ENCODE assay signal across 14 cellular contexts in the genomic region with DNA sequence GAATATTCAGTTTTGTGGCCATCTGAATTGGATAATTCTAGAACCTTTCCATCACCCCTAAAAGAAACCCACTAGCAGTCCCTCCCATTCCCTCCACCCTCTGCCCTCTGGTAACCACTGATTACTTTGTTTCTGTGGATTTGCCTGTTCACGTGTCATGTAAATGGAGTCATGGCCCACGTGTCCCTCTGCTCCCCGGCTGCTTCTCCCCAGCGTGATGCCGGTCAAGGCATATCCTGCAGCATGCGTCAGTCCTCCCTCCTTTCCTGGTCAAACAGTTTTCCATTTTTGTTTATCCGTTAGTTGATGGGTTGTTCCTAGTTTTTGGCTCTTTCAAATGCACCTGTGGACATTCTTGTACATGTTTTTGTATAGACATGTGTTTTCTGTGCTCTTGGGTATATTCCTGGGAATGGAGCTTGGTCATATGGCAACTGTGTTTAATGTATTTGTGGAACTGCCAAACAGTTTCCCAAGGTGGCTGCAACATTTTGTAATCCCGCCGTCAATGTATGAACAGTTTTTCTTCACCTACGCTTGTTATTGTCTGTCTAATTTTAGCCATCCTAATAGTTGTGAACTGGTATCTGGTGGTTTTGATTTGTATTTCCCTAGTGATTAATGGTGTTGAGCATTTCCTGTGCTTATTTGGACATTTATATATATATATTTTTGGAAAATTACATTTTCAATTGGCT.
"Had no signal": no experiment of that assay in that cellular context is flagged by ENCODE, and none has a peak within 500 bp of the region (broad histone marks: within the 10 kb centered on the region; RNA-seq: fewer than 3 reads in every experiment).

No MANE protein-coding gene starts in this region.

- H3K27me3 ChIP-seq: body of pancreas, stomach had no signal

- H3K36me3 ChIP-seq: stomach, thoracic aorta had no signal

- H3K9me3 ChIP-seq: body of pancreas, thoracic aorta had no signal

- H3K27ac ChIP-seq: body of pancreas, stomach, thoracic aorta had no signal

- ATAC-seq: activated CD8-positive, alpha-beta memory T cell treated with anti-CD3 and anti-CD28 coated beads, Interleukin-2, amount 10 ng/mL, durations not matched to agents 7 days and 5 days; body of pancreas; esophagus mucosa; natural killer cell treated with Interleukin-12 subunit alpha and Interleukin-12 subunit beta and Interleukin-15 and Interleukin-18, amount 100 ng/mL, for 72 hours had no signal

- H3K4me3 ChIP-seq: body of pancreas, stomach, thoracic aorta had no signal

- DNase-seq: activated CD8-positive, alpha-beta memory T cell treated with anti-CD3 and anti-CD28 coated beads, Interleukin-2, amount 10 ng/mL, durations not matched to agents 7 days and 5 days; activated gamma-delta T cell treated with Interleukin-2 at 50 U/mL for 16 hours; activated T-cell treated with anti-CD3 and anti-CD28 coated beads, Interleukin-2, amount 50 U/mL, for 48 hours; body of pancreas; mammary epithelial cell; stimulated activated CD4-positive, alpha-beta T cell treated with anti-CD3 and anti-CD28 coated beads, Interleukin-15, amount 100 ng/mL, for 24 hours; stimulated activated CD4-positive, alpha-beta T cell treated with anti-CD3 and anti-CD28 coated beads, Interleukin-4, amount 100 ng/mL, for 24 hours; stomach; T-helper 2 cell had no signal

- H3K27ac Mint-ChIP-seq: activated CD8-positive, alpha-beta memory T cell treated with anti-CD3 and anti-CD28 coated beads, Interleukin-2, amount 10 ng/mL, durations not matched to agents 7 days and 5 days; dendritic cell treated with granulocyte-macrophage colony-stimulating factor and Interleukin-4, amounts not matched to agents 40 ng/mL and 50 ng/mL, for 4 days; natural killer cell treated with Interleukin-12 subunit alpha and Interleukin-12 subunit beta and Interleukin-15 and Interleukin-18, amount 100 ng/mL, for 72 hours had no signal

- H3K4me3 Mint-ChIP-seq: activated CD8-positive, alpha-beta memory T cell treated with anti-CD3 and anti-CD28 coated beads, Interleukin-2, amount 10 ng/mL, durations not matched to agents 7 days and 5 days; central memory CD8-positive, alpha-beta T cell; dendritic cell treated with granulocyte-macrophage colony-stimulating factor and Interleukin-4, amounts not matched to agents 40 ng/mL and 50 ng/mL, for 4 days; natural killer cell treated with Interleukin-12 subunit alpha and Interleukin-12 subunit beta and Interleukin-15 and Interleukin-18, amount 100 ng/mL, for 72 hours had no signal

- H3K27me3 Mint-ChIP-seq: activated CD8-positive, alpha-beta memory T cell treated with anti-CD3 and anti-CD28 coated beads, Interleukin-2, amount 10 ng/mL, durations not matched to agents 7 days and 5 days; central memory CD8-positive, alpha-beta T cell; dendritic cell treated with granulocyte-macrophage colony-stimulating factor and Interleukin-4, amounts not matched to agents 40 ng/mL and 50 ng/mL, for 4 days; natural killer cell treated with Interleukin-12 subunit alpha and Interleukin-12 subunit beta and Interleukin-15 and Interleukin-18, amount 100 ng/mL, for 72 hours had no signal

- H3K9me3 Mint-ChIP-seq: central memory CD8-positive, alpha-beta T cell; natural killer cell treated with Interleukin-12 subunit alpha and Interleukin-12 subunit beta and Interleukin-15 and Interleukin-18, amount 100 ng/mL, for 72 hours had no signal
